ENCODE assay signal across 11 cellular contexts in genomic region chr22:26949193-26949592, GRCh38.
DNase-seq lines count a peak whose midpoint lies in the region; ATAC-seq and TF ChIP-seq lines count a peak whose summit lies in the region.
"Had no signal": no experiment of that assay in that cellular context is flagged by ENCODE, and none has a peak within 500 bp of the region (broad histone marks: within the 10 kb centered on the region; RNA-seq: fewer than 3 reads in every experiment).

No MANE protein-coding gene starts in this region.

- TF ChIP-seq CTCF in fibroblast of mammary gland (conservative IDR thresholded peaks at IDR 0.05; ENCODE audit: control insufficient read depth, insufficient read depth, low read depth, low read length), result no peak

- no peak for ATAC-seq in left cardiac atrium
- ATAC-seq in Right ventricle myocardium inferior, result no peak
- no peak for ATAC-seq in HG03378 (IDR thresholded peaks at IDR 0.05; ENCODE audit: unreplicated experiment)
- no peak for ATAC-seq in GM19023 (IDR thresholded peaks at IDR 0.05; ENCODE audit: unreplicated experiment)
- ATAC-seq: left ventricle myocardium superior had no signal

- H3K4me3 ChIP-seq in fibroblast of mammary gland (ENCODE audit: control insufficient read depth, low read depth, low read length), result no peak overlapping the region

- intact Hi-C loops in left cardiac atrium (cut with DNase I) (no loop called here), Right ventricle myocardium inferior (cut with DNase I) (no loop called here)

- DNase-seq in left cardiac atrium (peak; percentile 21), Right ventricle myocardium inferior (ENCODE audit: missing footprints) (no peak), RPMI8226 (peak; percentile 63), fibroblast of mammary gland (ENCODE audit: low read depth) (peak; percentile 2), NCI-H2081 treated with DMSO at 0.1 percent for 48 hours (lab: John Stamatoyannopoulos, UW) (no peak)
- DNase-seq in activated T-cell treated with anti-CD3 and anti-CD28 coated beads, Interleukin-2, amount 50 U/mL, for 1 hour, result no peak
- DNase-seq: BE2C, left ventricle myocardium superior, NCI-H446 treated with DMSO at 0.1 percent for 48 hours had no signal

Comparison
In these comparisons a context has a peak if more than half of its experiments do, and no peak if none do; other contexts are left out.
1. DNase-seq: peak in left cardiac atrium (single experiment), RPMI8226 (single experiment) and fibroblast of mammary gland (single experiment); none in Right ventricle myocardium inferior (single experiment), NCI-H2081 treated with DMSO at 0.1 percent for 48 hours (single experiment) and activated T-cell treated with anti-CD3 and anti-CD28 coated beads, Interleukin-2, amount 50 U/mL, for 1 hour (single experiment).